In genomic region chr16:82368041-82368440, GRCh38 we compare ENCODE assay signal across 8 cellular contexts.
DNase-seq lines count a peak whose midpoint lies in the region; FAIRE-seq lines count a peak whose summit lies in the region.

No MANE protein-coding gene starts in this region.

- DNase-seq in NCI-H748 (lab: John Stamatoyannopoulos, UW; ENCODE audit: unreplicated experiment): peak; percentile 21
- DNase-seq in NCI-H748 treated with DMSO at 0.1 percent for 48 hours (lab: John Stamatoyannopoulos, UW): no peak
- peak; percentile 54 for DNase-seq in RPMI7951 (ENCODE audit: low read depth)
- DNase-seq in glomerular visceral epithelial cell (ENCODE audit: extremely low spot score): peak; percentile 20
- DNase-seq in small intestine: peak; percentile 12
- no peak for DNase-seq in activated CD8-positive, alpha-beta memory T cell treated with anti-CD3 and anti-CD28 coated beads, Interleukin-2, amount 50 U/mL, for 48 hours
- DNase-seq in stimulated activated CD4-positive, alpha-beta T cell treated with anti-CD3 and anti-CD28 coated beads, Interleukin-4, amount 100 ng/mL, for 1 hour: no peak
- DNase-seq in NCI-H146 (lab: John Stamatoyannopoulos, UW): no peak

- FAIRE-seq in small intestine (lab: Jason Lieb, UNC): no peak

- no peak overlapping the region for H3K4me3 ChIP-seq in small intestine (ENCODE audit: low read depth in 1 of 2, low read length in 2 of 2)

- no peaks in the 10 kb centered on the region for H3K27me3 ChIP-seq in small intestine (ENCODE audit: control insufficient read depth in 2 of 2, insufficient read depth in 2 of 2, low read length in 2 of 2)

- no peaks in the 10 kb centered on the region for H3K9me3 ChIP-seq in small intestine (ENCODE audit: control insufficient read depth, low read depth)

- no peaks in the 10 kb centered on the region for H3K36me3 ChIP-seq in small intestine (ENCODE audit: control insufficient read depth in 2 of 2, insufficient read depth in 2 of 2, low read length in 2 of 2)

- no peaks in the 10 kb centered on the region for H3K4me1 ChIP-seq in small intestine (ENCODE audit: control insufficient read depth in 2 of 2, insufficient read depth in 1 of 2, low read depth in 1 of 2, low read length in 1 of 2)

- no peak overlapping the region for H3K27ac ChIP-seq in small intestine (ENCODE audit: low read depth in 1 of 2, low read length in 1 of 2)

Comparison
In these comparisons a context has a peak if more than half of its experiments do, and no peak if none do; other contexts are left out.
1. DNase-seq: peak in NCI-H748 (single experiment), RPMI7951 (single experiment), glomerular visceral epithelial cell (single experiment) and small intestine (single experiment); none in NCI-H748 treated with DMSO at 0.1 percent for 48 hours (single experiment), activated CD8-positive, alpha-beta memory T cell treated with anti-CD3 and anti-CD28 coated beads, Interleukin-2, amount 50 U/mL, for 48 hours (single experiment), stimulated activated CD4-positive, alpha-beta T cell treated with anti-CD3 and anti-CD28 coated beads, Interleukin-4, amount 100 ng/mL, for 1 hour (single experiment) and NCI-H146 (single experiment).